1 cellular context compared by ENCODE assay signal in the genomic region with DNA sequence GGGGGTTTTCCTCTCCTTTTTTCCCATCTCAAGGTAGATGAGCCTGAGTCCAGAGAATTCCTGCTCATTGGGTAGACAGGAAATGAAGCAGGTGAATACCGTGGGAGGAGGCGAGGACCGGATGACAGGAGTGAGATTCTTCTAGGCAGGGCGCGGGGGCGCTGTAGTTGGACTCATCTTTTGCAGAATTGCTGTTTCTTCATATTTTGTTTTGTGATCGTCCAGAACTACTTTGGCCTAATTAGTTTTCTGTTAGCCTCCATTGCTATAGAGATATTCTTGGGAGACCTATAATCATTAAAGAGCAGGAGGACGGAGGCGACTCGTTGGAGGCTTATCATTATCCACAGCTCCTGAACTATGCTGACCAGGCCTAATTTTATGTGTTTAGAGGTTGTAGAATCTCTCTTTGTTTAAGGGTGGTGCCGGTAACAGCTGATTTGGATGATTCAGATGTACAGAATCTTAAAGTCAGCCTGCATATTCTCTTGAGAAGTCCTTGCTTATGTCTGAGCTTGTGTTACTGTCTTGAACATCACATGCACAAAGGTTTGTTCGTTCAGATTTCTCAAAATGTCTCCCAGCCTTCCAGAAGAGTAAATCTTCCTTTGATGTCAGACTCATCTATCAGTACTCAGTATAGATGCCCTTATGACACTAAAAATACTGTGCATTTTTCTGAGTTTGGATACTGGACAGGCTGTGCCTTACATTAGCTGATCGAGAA.
A peak's percentile ranks its signal among the peaks of the same experiment; 100 is the strongest.
TF ChIP-seq lines count a peak whose summit lies in the region.

No MANE protein-coding gene starts in this region.

TF ChIP-seq in HepG2, 621 proteins besides CTCF, POLR2A, EP300 and RAD21 (continued from another document and continues in another):
- TF ChIP-seq MAFK (conservative IDR thresholded peaks at IDR 0.05 in 1 of 2, IDR thresholded peaks at IDR 0.05 in 1 of 2; ENCODE audit: low read length in 2 of 2) (peak in 1 of 2 experiments; percentile 46; a peak in 3 of 4 replicates), HDAC1 (CRISPR knock-in tag; IDR thresholded peaks at IDR 0.05) (0 out of 2 replicates have a peak, but pooled peaks have one; percentile 6), ZNF570 (CRISPR knock-in tag; IDR thresholded peaks at IDR 0.05; ENCODE audit: borderline replicate concordance) (no peak), ZNF790 (CRISPR knock-in tag; IDR thresholded peaks at IDR 0.05; ENCODE audit: borderline replicate concordance) (no peak), ELF1 (CRISPR knock-in tag; IDR thresholded peaks at IDR 0.05) (0 out of 2 replicates have a peak, but pooled peaks have one; percentile 20), HIVEP1 (CRISPR knock-in tag; IDR thresholded peaks at IDR 0.05) (no peak), NFYC (CRISPR knock-in tag; IDR thresholded peaks at IDR 0.05) (no peak), KLF6 (CRISPR knock-in tag; IDR thresholded peaks at IDR 0.05) (peak; percentile 31; the same call in 1 of the 2 replicates), ELF3 (CRISPR knock-in tag; IDR thresholded peaks at IDR 0.05) (no peak), NFATC3 (CRISPR knock-in tag; IDR thresholded peaks at IDR 0.05) (no peak), HNF4A (CRISPR knock-in tag; IDR thresholded peaks at IDR 0.05) (0 out of 2 replicates have a peak, but pooled peaks have one; percentile 16), ZNF263 (CRISPR knock-in tag; IDR thresholded peaks at IDR 0.05) (no peak), TAF1 (CRISPR knock-in tag; IDR thresholded peaks at IDR 0.05) (no peak), NRL (CRISPR knock-in tag; IDR thresholded peaks at IDR 0.05; ENCODE audit: borderline replicate concordance) (no peak), FOXP1 (IDR thresholded peaks at IDR 0.05) (no peak), FOXP1 (CRISPR knock-in tag; IDR thresholded peaks at IDR 0.05) (no peak), ZNF124 (CRISPR knock-in tag; IDR thresholded peaks at IDR 0.05) (0 out of 2 replicates have a peak, but pooled peaks have one; percentile 3), WIZ (CRISPR knock-in tag; IDR thresholded peaks at IDR 0.05) (peak; percentile 40; the same call in 1 of the 2 replicates), TEAD3 (CRISPR knock-in tag; optimal IDR thresholded peaks at IDR 0.05; ENCODE audit: borderline replicate concordance) (peak; percentile 61), CEBPB (IDR thresholded peaks at IDR 0.05; ENCODE audit: borderline replicate concordance, low read depth, low read length) (no peak), ZNF12 (CRISPR knock-in tag; IDR thresholded peaks at IDR 0.05) (no peak), HOXA7 (CRISPR knock-in tag; IDR thresholded peaks at IDR 0.05) (no peak), ZNF781 (CRISPR knock-in tag; IDR thresholded peaks at IDR 0.05; ENCODE audit: borderline replicate concordance, not compliant biosample characterization) (peak; percentile 45), CAMTA2 (CRISPR knock-in tag; IDR thresholded peaks at IDR 0.05; ENCODE audit: borderline replicate concordance) (no peak), ZBTB7A (CRISPR knock-in tag; IDR thresholded peaks at IDR 0.05) (no peak), KLF16 (CRISPR knock-in tag; IDR thresholded peaks at IDR 0.05) (0 out of 4 replicates have a peak, but pooled peaks of 1 of the 2 experiments have one; percentile 5), ZBTB20 (CRISPR knock-in tag; IDR thresholded peaks at IDR 0.05; ENCODE audit: borderline replicate concordance, low read depth) (no peak), SRY (CRISPR knock-in tag; IDR thresholded peaks at IDR 0.05) (no peak), ZBTB1 (CRISPR knock-in tag; IDR thresholded peaks at IDR 0.05; ENCODE audit: borderline replicate concordance) (no peak), ZSCAN30 (CRISPR knock-in tag; IDR thresholded peaks at IDR 0.05) (no peak), FOXJ3 (CRISPR knock-in tag; IDR thresholded peaks at IDR 0.05; ENCODE audit: borderline replicate concordance) (no peak), ZBTB38 (CRISPR knock-in tag; IDR thresholded peaks at IDR 0.05) (no peak), GABPA (IDR thresholded peaks at IDR 0.05; ENCODE audit: low read depth, low read length) (no peak), GABPA (CRISPR knock-in tag; IDR thresholded peaks at IDR 0.05; ENCODE audit: low read depth) (peak; percentile 64), AGO2 (optimal IDR thresholded peaks at IDR 0.05; ENCODE audit: low read depth, low read length) (no peak), ATRX (CRISPR knock-in tag; IDR thresholded peaks at IDR 0.05; ENCODE audit: borderline replicate concordance) (no peak), ZNF367 (CRISPR knock-in tag; IDR thresholded peaks at IDR 0.05; ENCODE audit: borderline replicate concordance) (no peak), KMT2A (CRISPR knock-in tag; IDR thresholded peaks at IDR 0.05) (no peak), ZNF333 (CRISPR knock-in tag; IDR thresholded peaks at IDR 0.05; ENCODE audit: borderline replicate concordance) (peak; percentile 72; the same call in 1 of the 2 replicates), BCL6 (CRISPR knock-in tag; IDR thresholded peaks at IDR 0.05) (0 out of 2 replicates have a peak, but pooled peaks have one; percentile 4), SIN3A (IDR thresholded peaks at IDR 0.05; ENCODE audit: borderline replicate concordance, low read depth, low read length) (0 out of 2 replicates have a peak, but pooled peaks have one; percentile 9)
- TF ChIP-seq, protein P1, sequence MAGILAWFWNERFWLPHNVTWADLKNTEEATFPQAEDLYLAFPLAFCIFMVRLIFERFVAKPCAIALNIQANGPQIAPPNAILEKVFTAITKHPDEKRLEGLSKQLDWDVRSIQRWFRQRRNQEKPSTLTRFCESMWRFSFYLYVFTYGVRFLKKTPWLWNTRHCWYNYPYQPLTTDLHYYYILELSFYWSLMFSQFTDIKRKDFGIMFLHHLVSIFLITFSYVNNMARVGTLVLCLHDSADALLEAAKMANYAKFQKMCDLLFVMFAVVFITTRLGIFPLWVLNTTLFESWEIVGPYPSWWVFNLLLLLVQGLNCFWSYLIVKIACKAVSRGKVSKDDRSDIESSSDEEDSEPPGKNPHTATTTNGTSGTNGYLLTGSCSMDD (CRISPR knock-in tag; IDR thresholded peaks at IDR 0.05) = no peak
- TF ChIP-seq, protein P2, sequence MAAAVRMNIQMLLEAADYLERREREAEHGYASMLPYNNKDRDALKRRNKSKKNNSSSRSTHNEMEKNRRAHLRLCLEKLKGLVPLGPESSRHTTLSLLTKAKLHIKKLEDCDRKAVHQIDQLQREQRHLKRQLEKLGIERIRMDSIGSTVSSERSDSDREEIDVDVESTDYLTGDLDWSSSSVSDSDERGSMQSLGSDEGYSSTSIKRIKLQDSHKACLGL (CRISPR knock-in tag; IDR thresholded peaks at IDR 0.05) = peak; percentile 19; the same call in 1 of the 2 replicates
- TF ChIP-seq, protein P3, sequence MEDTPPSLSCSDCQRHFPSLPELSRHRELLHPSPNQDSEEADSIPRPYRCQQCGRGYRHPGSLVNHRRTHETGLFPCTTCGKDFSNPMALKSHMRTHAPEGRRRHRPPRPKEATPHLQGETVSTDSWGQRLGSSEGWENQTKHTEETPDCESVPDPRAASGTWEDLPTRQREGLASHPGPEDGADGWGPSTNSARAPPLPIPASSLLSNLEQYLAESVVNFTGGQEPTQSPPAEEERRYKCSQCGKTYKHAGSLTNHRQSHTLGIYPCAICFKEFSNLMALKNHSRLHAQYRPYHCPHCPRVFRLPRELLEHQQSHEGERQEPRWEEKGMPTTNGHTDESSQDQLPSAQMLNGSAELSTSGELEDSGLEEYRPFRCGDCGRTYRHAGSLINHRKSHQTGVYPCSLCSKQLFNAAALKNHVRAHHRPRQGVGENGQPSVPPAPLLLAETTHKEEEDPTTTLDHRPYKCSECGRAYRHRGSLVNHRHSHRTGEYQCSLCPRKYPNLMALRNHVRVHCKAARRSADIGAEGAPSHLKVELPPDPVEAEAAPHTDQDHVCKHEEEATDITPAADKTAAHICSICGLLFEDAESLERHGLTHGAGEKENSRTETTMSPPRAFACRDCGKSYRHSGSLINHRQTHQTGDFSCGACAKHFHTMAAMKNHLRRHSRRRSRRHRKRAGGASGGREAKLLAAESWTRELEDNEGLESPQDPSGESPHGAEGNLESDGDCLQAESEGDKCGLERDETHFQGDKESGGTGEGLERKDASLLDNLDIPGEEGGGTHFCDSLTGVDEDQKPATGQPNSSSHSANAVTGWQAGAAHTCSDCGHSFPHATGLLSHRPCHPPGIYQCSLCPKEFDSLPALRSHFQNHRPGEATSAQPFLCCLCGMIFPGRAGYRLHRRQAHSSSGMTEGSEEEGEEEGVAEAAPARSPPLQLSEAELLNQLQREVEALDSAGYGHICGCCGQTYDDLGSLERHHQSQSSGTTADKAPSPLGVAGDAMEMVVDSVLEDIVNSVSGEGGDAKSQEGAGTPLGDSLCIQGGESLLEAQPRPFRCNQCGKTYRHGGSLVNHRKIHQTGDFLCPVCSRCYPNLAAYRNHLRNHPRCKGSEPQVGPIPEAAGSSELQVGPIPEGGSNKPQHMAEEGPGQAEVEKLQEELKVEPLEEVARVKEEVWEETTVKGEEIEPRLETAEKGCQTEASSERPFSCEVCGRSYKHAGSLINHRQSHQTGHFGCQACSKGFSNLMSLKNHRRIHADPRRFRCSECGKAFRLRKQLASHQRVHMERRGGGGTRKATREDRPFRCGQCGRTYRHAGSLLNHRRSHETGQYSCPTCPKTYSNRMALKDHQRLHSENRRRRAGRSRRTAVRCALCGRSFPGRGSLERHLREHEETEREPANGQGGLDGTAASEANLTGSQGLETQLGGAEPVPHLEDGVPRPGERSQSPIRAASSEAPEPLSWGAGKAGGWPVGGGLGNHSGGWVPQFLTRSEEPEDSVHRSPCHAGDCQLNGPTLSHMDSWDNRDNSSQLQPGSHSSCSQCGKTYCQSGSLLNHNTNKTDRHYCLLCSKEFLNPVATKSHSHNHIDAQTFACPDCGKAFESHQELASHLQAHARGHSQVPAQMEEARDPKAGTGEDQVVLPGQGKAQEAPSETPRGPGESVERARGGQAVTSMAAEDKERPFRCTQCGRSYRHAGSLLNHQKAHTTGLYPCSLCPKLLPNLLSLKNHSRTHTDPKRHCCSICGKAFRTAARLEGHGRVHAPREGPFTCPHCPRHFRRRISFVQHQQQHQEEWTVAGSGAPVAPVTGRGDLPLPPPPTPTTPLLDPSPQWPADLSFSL (CRISPR knock-in tag; IDR thresholded peaks at IDR 0.05) = peak; percentile 11; the same call in 1 of the 2 replicates
- TF ChIP-seq, protein P4, sequence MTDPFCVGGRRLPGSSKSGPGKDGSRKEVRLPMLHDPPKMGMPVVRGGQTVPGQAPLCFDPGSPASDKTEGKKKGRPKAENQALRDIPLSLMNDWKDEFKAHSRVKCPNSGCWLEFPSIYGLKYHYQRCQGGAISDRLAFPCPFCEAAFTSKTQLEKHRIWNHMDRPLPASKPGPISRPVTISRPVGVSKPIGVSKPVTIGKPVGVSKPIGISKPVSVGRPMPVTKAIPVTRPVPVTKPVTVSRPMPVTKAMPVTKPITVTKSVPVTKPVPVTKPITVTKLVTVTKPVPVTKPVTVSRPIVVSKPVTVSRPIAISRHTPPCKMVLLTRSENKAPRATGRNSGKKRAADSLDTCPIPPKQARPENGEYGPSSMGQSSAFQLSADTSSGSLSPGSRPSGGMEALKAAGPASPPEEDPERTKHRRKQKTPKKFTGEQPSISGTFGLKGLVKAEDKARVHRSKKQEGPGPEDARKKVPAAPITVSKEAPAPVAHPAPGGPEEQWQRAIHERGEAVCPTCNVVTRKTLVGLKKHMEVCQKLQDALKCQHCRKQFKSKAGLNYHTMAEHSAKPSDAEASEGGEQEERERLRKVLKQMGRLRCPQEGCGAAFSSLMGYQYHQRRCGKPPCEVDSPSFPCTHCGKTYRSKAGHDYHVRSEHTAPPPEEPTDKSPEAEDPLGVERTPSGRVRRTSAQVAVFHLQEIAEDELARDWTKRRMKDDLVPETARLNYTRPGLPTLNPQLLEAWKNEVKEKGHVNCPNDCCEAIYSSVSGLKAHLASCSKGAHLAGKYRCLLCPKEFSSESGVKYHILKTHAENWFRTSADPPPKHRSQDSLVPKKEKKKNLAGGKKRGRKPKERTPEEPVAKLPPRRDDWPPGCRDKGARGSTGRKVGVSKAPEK (CRISPR knock-in tag; IDR thresholded peaks at IDR 0.05; ENCODE audit: borderline replicate concordance) = peak; percentile 57; the same call in 1 of the 2 replicates
- TF ChIP-seq, protein P5, sequence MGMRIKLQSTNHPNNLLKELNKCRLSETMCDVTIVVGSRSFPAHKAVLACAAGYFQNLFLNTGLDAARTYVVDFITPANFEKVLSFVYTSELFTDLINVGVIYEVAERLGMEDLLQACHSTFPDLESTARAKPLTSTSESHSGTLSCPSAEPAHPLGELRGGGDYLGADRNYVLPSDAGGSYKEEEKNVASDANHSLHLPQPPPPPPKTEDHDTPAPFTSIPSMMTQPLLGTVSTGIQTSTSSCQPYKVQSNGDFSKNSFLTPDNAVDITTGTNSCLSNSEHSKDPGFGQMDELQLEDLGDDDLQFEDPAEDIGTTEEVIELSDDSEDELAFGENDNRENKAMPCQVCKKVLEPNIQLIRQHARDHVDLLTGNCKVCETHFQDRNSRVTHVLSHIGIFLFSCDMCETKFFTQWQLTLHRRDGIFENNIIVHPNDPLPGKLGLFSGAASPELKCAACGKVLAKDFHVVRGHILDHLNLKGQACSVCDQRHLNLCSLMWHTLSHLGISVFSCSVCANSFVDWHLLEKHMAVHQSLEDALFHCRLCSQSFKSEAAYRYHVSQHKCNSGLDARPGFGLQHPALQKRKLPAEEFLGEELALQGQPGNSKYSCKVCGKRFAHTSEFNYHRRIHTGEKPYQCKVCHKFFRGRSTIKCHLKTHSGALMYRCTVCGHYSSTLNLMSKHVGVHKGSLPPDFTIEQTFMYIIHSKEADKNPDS (CRISPR knock-in tag; IDR thresholded peaks at IDR 0.05) = no peak
- TF ChIP-seq, protein P6, sequence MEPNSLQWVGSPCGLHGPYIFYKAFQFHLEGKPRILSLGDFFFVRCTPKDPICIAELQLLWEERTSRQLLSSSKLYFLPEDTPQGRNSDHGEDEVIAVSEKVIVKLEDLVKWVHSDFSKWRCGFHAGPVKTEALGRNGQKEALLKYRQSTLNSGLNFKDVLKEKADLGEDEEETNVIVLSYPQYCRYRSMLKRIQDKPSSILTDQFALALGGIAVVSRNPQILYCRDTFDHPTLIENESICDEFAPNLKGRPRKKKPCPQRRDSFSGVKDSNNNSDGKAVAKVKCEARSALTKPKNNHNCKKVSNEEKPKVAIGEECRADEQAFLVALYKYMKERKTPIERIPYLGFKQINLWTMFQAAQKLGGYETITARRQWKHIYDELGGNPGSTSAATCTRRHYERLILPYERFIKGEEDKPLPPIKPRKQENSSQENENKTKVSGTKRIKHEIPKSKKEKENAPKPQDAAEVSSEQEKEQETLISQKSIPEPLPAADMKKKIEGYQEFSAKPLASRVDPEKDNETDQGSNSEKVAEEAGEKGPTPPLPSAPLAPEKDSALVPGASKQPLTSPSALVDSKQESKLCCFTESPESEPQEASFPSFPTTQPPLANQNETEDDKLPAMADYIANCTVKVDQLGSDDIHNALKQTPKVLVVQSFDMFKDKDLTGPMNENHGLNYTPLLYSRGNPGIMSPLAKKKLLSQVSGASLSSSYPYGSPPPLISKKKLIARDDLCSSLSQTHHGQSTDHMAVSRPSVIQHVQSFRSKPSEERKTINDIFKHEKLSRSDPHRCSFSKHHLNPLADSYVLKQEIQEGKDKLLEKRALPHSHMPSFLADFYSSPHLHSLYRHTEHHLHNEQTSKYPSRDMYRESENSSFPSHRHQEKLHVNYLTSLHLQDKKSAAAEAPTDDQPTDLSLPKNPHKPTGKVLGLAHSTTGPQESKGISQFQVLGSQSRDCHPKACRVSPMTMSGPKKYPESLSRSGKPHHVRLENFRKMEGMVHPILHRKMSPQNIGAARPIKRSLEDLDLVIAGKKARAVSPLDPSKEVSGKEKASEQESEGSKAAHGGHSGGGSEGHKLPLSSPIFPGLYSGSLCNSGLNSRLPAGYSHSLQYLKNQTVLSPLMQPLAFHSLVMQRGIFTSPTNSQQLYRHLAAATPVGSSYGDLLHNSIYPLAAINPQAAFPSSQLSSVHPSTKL (CRISPR knock-in tag; IDR thresholded peaks at IDR 0.05) = peak; percentile 40; the same call in 1 of the 2 replicates
